In the genomic region with DNA sequence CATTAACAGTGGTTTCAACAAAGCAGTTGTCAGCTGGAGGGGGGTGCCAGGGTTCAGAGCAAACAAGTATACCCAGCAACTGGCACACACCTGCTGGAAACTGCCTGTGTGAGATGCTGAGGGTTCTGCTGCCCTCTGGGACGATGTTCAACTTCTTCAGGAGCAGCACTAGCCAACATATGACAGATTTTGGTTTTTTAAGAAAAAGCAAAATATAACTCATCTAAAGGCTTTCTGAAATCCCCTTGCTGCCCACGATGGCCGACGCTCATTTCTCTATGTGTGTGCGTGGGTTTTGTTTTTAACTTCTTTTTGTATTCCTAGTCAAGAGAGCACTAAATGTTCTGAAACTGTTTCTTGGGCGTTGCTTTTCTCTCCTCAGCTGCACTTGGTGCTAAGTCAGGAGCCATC, we compare ENCODE assay signal across 1 cellular context.
TF ChIP-seq lines count a peak whose summit lies in the region.

No MANE protein-coding gene starts in this region.

TF ChIP-seq in GM23338, 12 proteins besides CTCF, POLR2A, EP300 and RAD21:
- TF ChIP-seq JUNB (IDR thresholded peaks at IDR 0.05; ENCODE audit: unreplicated experiment) (no peak), STAT1 (IDR thresholded peaks at IDR 0.05; ENCODE audit: unreplicated experiment) (no peak), ZNF462 (CRISPR knock-in tag; IDR thresholded peaks at IDR 0.05) (no peak), CREB1 (CRISPR knock-in tag; IDR thresholded peaks at IDR 0.05; ENCODE audit: low read depth) (no peak), EZH2 (IDR thresholded peaks at IDR 0.05; ENCODE audit: low read depth, unreplicated experiment) (no peak), ZNF331 (CRISPR knock-in tag; IDR thresholded peaks at IDR 0.05; ENCODE audit: low read depth) (no peak), EZH2phosphoT487 (IDR thresholded peaks at IDR 0.05; ENCODE audit: unreplicated experiment) (no peak), POLR2AphosphoS5 (IDR thresholded peaks at IDR 0.05; ENCODE audit: low read depth) (no peak), ZNF114 (CRISPR knock-in tag; IDR thresholded peaks at IDR 0.05) (no peak), NANOG (IDR thresholded peaks at IDR 0.05; ENCODE audit: borderline replicate concordance) (no peak)
- TF ChIP-seq, protein P1, sequence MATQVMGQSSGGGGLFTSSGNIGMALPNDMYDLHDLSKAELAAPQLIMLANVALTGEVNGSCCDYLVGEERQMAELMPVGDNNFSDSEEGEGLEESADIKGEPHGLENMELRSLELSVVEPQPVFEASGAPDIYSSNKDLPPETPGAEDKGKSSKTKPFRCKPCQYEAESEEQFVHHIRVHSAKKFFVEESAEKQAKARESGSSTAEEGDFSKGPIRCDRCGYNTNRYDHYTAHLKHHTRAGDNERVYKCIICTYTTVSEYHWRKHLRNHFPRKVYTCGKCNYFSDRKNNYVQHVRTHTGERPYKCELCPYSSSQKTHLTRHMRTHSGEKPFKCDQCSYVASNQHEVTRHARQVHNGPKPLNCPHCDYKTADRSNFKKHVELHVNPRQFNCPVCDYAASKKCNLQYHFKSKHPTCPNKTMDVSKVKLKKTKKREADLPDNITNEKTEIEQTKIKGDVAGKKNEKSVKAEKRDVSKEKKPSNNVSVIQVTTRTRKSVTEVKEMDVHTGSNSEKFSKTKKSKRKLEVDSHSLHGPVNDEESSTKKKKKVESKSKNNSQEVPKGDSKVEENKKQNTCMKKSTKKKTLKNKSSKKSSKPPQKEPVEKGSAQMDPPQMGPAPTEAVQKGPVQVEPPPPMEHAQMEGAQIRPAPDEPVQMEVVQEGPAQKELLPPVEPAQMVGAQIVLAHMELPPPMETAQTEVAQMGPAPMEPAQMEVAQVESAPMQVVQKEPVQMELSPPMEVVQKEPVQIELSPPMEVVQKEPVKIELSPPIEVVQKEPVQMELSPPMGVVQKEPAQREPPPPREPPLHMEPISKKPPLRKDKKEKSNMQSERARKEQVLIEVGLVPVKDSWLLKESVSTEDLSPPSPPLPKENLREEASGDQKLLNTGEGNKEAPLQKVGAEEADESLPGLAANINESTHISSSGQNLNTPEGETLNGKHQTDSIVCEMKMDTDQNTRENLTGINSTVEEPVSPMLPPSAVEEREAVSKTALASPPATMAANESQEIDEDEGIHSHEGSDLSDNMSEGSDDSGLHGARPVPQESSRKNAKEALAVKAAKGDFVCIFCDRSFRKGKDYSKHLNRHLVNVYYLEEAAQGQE (IDR thresholded peaks at IDR 0.05; ENCODE audit: unreplicated experiment): no peak
- TF ChIP-seq, protein P2, sequence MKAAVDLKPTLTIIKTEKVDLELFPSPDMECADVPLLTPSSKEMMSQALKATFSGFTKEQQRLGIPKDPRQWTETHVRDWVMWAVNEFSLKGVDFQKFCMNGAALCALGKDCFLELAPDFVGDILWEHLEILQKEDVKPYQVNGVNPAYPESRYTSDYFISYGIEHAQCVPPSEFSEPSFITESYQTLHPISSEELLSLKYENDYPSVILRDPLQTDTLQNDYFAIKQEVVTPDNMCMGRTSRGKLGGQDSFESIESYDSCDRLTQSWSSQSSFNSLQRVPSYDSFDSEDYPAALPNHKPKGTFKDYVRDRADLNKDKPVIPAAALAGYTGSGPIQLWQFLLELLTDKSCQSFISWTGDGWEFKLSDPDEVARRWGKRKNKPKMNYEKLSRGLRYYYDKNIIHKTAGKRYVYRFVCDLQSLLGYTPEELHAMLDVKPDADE (IDR thresholded peaks at IDR 0.05): no peak
